In genomic region chr7:158246960-158247673, GRCh38 we compare ENCODE assay signal across 14 cellular contexts.
"Had no signal": no experiment of that assay in that cellular context is flagged by ENCODE, and none has a peak within 500 bp of the region (broad histone marks: within the 10 kb centered on the region; RNA-seq: fewer than 3 reads in every experiment).

No MANE protein-coding gene starts in this region.

- H3K4me1 ChIP-seq: neural progenitor cell, prostate gland, tibial nerve had no signal

- H3K27me3 ChIP-seq: dorsolateral prefrontal cortex, neural progenitor cell, tibial nerve had no signal

- H3K36me3 ChIP-seq: neural progenitor cell, prostate gland, tibial nerve had no signal

- H3K9me3 ChIP-seq: prostate gland had no signal

- H3K27ac ChIP-seq: dorsolateral prefrontal cortex, epithelial cell of prostate, neural progenitor cell, prostate gland, tibial nerve had no signal

- ATAC-seq: naive thymus-derived CD8-positive, alpha-beta T cell had no signal

- DNase-seq: activated CD4-positive, alpha-beta memory T cell treated with anti-CD3 and anti-CD28 coated beads for 36 hours; activated CD4-positive, alpha-beta T cell treated with anti-CD3 and anti-CD28 coated beads for 48 hours; activated naive CD4-positive, alpha-beta T cell; activated naive CD8-positive, alpha-beta T cell treated with anti-CD3 and anti-CD28 coated beads for 36 hours; activated T-cell treated with anti-CD3 and anti-CD28 coated beads, Interleukin-2, amount 50 U/mL, for 1 hour; dorsolateral prefrontal cortex; foreskin fibroblast; naive thymus-derived CD8-positive, alpha-beta T cell; stimulated activated CD4-positive, alpha-beta T cell treated with anti-CD3 and anti-CD28 coated beads, Interleukin-12 subunit alpha, Interleukin-12 subunit beta, amount 100 ng/mL, for 4 hours; stimulated activated CD4-positive, alpha-beta T cell treated with anti-CD3 and anti-CD28 coated beads, Interleukin-4, amount 100 ng/mL, for 4 hours had no signal

- H3K4me3 ChIP-seq: dorsolateral prefrontal cortex, neural progenitor cell, prostate gland, tibial nerve had no signal
